ENCODE assay signal across 1 cellular context in the genomic region with DNA sequence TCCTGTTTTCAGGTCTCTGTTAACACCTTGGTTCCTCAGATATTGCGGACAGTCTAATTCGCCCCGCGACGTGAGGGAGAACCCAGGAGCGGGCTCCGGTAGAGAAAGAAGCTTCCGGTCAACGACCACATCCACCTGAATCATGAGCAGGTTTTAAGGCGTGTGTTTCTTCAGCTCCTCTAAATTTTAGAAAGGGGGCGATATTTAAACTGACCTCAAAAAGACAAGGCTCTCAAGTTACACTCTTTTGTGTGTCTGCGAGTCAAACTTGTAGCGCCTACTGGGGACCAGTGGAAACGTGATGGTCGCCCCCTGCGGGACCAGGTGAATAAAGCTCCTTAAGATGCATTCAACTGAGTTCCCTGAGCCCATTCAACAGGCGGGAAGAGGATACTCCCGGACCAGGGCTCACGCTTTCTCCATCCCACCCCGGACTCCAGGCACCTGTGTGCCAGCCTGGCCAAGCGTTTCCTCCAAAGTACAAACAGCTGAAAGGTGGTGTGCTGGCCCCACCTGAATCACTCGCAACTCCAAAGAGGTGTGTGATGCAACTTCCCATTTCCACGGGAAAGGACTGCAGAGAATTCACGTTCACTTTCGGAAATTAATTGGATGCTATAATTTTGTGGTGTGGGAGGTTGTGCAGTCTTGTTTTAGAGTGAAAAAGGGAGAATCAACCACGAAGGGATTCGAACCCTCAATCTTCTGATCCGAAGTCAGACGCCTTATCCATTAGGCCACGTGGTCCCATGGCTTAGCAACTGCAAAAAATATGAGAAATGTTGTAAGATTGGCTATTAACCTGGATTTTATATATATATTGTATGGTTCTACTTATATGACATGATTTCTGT.
A peak's percentile ranks its signal among the peaks of the same experiment; 100 is the strongest.
TF ChIP-seq lines count a peak whose summit lies in the region.

No MANE protein-coding gene starts in this region.

TF ChIP-seq in HepG2, 621 proteins besides CTCF, POLR2A, EP300 and RAD21 (continues in another document):
- TF ChIP-seq PBX3 (CRISPR knock-in tag; IDR thresholded peaks at IDR 0.05; ENCODE audit: borderline replicate concordance) (no peak), POLR2AphosphoS2 (IDR thresholded peaks at IDR 0.05; ENCODE audit: low read depth, low read length) (no peak), SMARCE1 (IDR thresholded peaks at IDR 0.05; ENCODE audit: borderline replicate concordance) (no peak), HIVEP1 (CRISPR knock-in tag; IDR thresholded peaks at IDR 0.05) (no peak; the same call in 1 of the 2 replicates), ZNF7 (CRISPR knock-in tag; IDR thresholded peaks at IDR 0.05) (no peak), HMGXB4 (CRISPR knock-in tag; IDR thresholded peaks at IDR 0.05; ENCODE audit: borderline replicate concordance in 1 of 2, low read depth in 1 of 2) (peak; percentile 97 to 98), PCBP1 (IDR thresholded peaks at IDR 0.05; ENCODE audit: borderline replicate concordance, low read depth, low read length) (no peak), GABPA (IDR thresholded peaks at IDR 0.05; ENCODE audit: low read depth, low read length) (no peak), GABPA (CRISPR knock-in tag; IDR thresholded peaks at IDR 0.05; ENCODE audit: low read depth) (peak; percentile 35; the same call in 1 of the 2 replicates), LRRFIP1 (CRISPR knock-in tag; conservative IDR thresholded peaks at IDR 0.05) (no peak), TEAD3 (CRISPR knock-in tag; optimal IDR thresholded peaks at IDR 0.05; ENCODE audit: borderline replicate concordance) (peak; percentile 6), SRSF1 (optimal IDR thresholded peaks at IDR 0.05; ENCODE audit: low read depth, low read length) (no peak), FOXO4 (CRISPR knock-in tag; conservative IDR thresholded peaks at IDR 0.05) (no peak), YEATS2 (CRISPR knock-in tag; IDR thresholded peaks at IDR 0.05; ENCODE audit: borderline replicate concordance) (no peak), ZNF34 (CRISPR knock-in tag; IDR thresholded peaks at IDR 0.05; ENCODE audit: borderline replicate concordance) (0 out of 2 replicates have a peak, but pooled peaks have one; percentile 56), ZNF83 (CRISPR knock-in tag; IDR thresholded peaks at IDR 0.05; ENCODE audit: borderline replicate concordance) (no peak), ZNF776 (CRISPR knock-in tag; IDR thresholded peaks at IDR 0.05) (no peak), FOXO1 (CRISPR knock-in tag; IDR thresholded peaks at IDR 0.05) (no peak), ZFX (CRISPR knock-in tag; IDR thresholded peaks at IDR 0.05; ENCODE audit: low read depth) (peak; percentile 8; the same call in 1 of the 2 replicates), ZNF251 (CRISPR knock-in tag; IDR thresholded peaks at IDR 0.05) (no peak), CEBPG (CRISPR knock-in tag; IDR thresholded peaks at IDR 0.05) (peak; percentile 41; the same call in 1 of the 2 replicates), KDM6A (CRISPR knock-in tag; IDR thresholded peaks at IDR 0.05; ENCODE audit: low read depth) (no peak), ZNF629 (CRISPR knock-in tag; conservative IDR thresholded peaks at IDR 0.05) (peak; percentile 92), POLR2G (IDR thresholded peaks at IDR 0.05; ENCODE audit: low read depth, low read length) (no peak), BCLAF1 (IDR thresholded peaks at IDR 0.05) (no peak), ZNF264 (CRISPR knock-in tag; IDR thresholded peaks at IDR 0.05) (no peak; the same call in 1 of the 2 replicates)
- TF ChIP-seq, protein P1, sequence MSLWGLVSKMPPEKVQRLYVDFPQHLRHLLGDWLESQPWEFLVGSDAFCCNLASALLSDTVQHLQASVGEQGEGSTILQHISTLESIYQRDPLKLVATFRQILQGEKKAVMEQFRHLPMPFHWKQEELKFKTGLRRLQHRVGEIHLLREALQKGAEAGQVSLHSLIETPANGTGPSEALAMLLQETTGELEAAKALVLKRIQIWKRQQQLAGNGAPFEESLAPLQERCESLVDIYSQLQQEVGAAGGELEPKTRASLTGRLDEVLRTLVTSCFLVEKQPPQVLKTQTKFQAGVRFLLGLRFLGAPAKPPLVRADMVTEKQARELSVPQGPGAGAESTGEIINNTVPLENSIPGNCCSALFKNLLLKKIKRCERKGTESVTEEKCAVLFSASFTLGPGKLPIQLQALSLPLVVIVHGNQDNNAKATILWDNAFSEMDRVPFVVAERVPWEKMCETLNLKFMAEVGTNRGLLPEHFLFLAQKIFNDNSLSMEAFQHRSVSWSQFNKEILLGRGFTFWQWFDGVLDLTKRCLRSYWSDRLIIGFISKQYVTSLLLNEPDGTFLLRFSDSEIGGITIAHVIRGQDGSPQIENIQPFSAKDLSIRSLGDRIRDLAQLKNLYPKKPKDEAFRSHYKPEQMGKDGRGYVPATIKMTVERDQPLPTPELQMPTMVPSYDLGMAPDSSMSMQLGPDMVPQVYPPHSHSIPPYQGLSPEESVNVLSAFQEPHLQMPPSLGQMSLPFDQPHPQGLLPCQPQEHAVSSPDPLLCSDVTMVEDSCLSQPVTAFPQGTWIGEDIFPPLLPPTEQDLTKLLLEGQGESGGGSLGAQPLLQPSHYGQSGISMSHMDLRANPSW (CRISPR knock-in tag; IDR thresholded peaks at IDR 0.05; ENCODE audit: borderline replicate concordance) = no peak
- TF ChIP-seq, protein P2, sequence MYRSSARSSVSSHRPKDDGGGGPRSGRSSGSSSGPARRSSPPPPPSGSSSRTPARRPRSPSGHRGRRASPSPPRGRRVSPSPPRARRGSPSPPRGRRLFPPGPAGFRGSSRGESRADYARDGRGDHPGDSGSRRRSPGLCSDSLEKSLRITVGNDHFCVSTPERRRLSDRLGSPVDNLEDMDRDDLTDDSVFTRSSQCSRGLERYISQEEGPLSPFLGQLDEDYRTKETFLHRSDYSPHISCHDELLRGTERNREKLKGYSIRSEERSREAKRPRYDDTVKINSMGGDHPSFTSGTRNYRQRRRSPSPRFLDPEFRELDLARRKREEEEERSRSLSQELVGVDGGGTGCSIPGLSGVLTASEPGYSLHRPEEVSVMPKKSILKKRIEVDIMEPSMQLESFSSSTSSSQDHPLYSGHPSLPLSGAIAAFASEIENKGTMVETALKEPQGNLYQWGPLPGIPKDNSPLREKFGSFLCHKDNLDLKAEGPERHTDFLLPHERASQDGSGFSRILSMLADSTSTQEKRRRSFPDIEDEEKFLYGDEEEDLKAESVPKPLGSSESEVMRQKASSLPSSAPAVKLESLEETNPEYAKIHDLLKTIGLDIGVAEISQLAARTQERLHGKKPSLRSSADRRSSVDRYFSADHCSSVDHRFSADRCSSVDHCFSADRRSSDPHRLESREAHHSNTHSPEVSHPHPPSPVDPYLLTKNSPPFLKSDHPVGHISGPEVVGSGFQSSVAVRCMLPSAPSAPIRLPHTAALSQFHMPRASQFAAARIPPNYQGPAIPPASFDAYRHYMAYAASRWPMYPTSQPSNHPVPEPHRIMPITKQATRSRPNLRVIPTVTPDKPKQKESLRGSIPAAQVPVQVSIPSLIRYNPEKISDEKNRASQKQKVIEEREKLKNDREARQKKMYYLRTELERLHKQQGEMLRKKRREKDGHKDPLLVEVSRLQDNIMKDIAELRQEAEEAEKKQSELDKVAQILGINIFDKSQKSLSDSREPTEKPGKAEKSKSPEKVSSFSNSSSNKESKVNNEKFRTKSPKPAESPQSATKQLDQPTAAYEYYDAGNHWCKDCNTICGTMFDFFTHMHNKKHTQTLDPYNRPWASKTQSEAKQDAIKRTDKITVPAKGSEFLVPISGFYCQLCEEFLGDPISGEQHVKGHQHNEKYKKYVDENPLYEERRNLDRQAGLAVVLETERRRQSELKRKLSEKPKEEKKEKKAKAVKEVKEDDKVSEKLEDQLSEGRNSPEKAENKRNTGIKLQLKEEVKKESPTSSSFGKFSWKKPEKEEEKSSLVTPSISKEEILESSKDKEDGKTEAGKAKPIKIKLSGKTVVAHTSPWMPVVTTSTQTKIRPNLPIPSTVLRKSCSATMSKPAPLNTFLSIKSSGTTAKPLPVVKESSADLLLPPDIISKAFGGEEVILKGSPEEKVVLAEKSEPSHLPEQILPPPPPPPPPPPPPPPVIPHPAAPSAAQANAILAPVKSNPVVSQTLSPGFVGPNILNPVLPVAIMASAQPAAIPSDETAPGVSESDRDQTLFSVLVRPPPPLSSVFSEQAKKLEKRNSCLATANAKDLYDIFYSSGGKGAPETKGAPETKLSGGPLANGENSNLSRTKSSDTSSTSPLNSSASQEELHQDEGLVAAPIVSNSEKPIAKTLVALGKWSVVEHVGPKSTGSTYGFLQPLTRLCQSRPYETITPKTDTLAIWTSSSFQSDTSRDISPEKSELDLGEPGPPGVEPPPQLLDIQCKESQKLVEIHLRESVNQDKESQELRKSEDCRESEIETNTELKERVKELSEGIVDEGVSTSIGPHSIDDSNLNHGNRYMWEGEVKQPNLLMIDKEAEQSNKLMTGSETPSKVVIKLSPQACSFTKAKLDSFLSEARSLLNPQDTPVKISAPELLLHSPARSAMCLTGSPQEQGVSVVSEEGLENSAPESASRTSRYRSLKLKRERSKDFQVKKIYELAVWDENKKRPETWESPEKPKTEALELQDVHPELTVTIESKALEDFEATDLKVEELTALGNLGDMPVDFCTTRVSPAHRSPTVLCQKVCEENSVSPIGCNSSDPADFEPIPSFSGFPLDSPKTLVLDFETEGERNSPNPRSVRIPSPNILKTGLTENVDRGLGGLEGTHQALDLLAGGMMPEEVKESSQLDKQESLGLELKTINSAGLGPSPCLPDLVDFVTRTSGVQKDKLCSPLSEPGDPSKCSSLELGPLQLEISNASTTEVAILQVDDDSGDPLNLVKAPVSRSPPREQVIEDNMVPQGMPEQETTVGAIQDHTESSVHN (CRISPR knock-in tag; IDR thresholded peaks at IDR 0.05) = no peak
